9 cellular contexts compared by ENCODE assay signal in genomic region chr14:105087963-105088811, GRCh38. TPM values are rescaled to one million over a fixed set of nuclear protein-coding genes. Genes with fewer than 3 reads are reported as not detected.
DNase-seq lines count a peak whose midpoint lies in the region; ATAC-seq, FAIRE-seq and TF ChIP-seq lines count a peak whose summit lies in the region.
"Had no signal": no experiment of that assay in that cellular context is flagged by ENCODE, and none has a peak within 500 bp of the region (broad histone marks: within the 10 kb centered on the region; RNA-seq: fewer than 3 reads in every experiment).

No MANE protein-coding gene starts in this region.

- TF ChIP-seq POLR2A in endothelial cell of umbilical vein (IDR thresholded peaks at IDR 0.05; ENCODE audit: low read depth, low read length), result no peak

- H3K27me3 ChIP-seq in PC-9 (ENCODE audit: insufficient read depth, low read depth) (no peaks in the 10 kb centered on the region), endothelial cell of umbilical vein (ENCODE audit: control insufficient read depth in 2 of 2, insufficient read depth in 2 of 2, low read length in 2 of 2) (peaks cover 0 to 2% of the 10 kb centered on the region in 2 experiments), MM.1S (replicated peaks; ENCODE audit: insufficient read depth, low read length) (peaks cover 12% of the 10 kb centered on the region)

- POLR2A ChIA-PET in PC-9 (lab: Charles Lee; ENCODE audit: unreplicated experiment), result no interaction called here
- POLR2A ChIA-PET in endothelial cell of umbilical vein (lab: Charles Lee), result no interaction called here

- H3K4me1 Mint-ChIP-seq in nephron, result peaks cover 18% of the 10 kb centered on the region

- intact Hi-C loops in PC-9 (cut with micrococcal nuclease; ENCODE audit: unreplicated experiment), result loop anchor here (1.0 to 2.0 kb wide), 3 partner anchors 37 to 115 kb away; no protein-coding TSS in a partner anchor
- intact Hi-C loops in endothelial cell of umbilical vein (cut with micrococcal nuclease), result loop anchor here (1.0 kb wide), 1 partner anchor 192 kb away; no protein-coding TSS in a partner anchor

- H3K27ac ChIP-seq in PC-9 (peak overlapping the region; percentile 80), endothelial cell of umbilical vein (ENCODE audit: insufficient read depth, low read depth, low read length) (no peak overlapping the region), MM.1S (ENCODE audit: low read length) (no peak overlapping the region)

- H3K4me2 ChIP-seq in PC-9 (peak overlapping the region; percentile 96), endothelial cell of umbilical vein (ENCODE audit: insufficient read depth, low read length) (peak overlapping the region; percentile 21), MM.1S (ENCODE audit: low read depth, low read length) (no peak overlapping the region)

- DNase-seq in PC-9 (peak; percentile 85 to 93), endothelial cell of umbilical vein (ENCODE audit: low read depth, low spot score) (no peak), MV-4-11 (lab: John Stamatoyannopoulos, UW) (no peak), MM.1S (no peak)
- no peak for DNase-seq in activated CD4-positive, CD25-positive, alpha-beta regulatory T cell treated with anti-CD3 and anti-CD28 coated beads, Interleukin-2, amount 50 U/mL, for 72 hours

- H3K9me3 Mint-ChIP-seq in nephron, result no peaks in the 10 kb centered on the region

- H3K27me3 Mint-ChIP-seq in nephron (ENCODE audit: low read depth), result peaks cover 13% of the 10 kb centered on the region

- BruUV-seq in PC-9 (replicated peaks; lab: Mats Ljungman, UMichigan) (no TSS peak), endothelial cell of umbilical vein (replicated peaks; lab: Mats Ljungman, UMichigan) (no TSS peak)

- H3K36me3 ChIP-seq in PC-9 (ENCODE audit: low read depth) (no peaks in the 10 kb centered on the region), endothelial cell of umbilical vein (ENCODE audit: control insufficient read depth in 2 of 2, extremely low read depth in 1 of 2, insufficient read depth in 2 of 2, low read length in 2 of 2) (no peaks in the 10 kb centered on the region), MM.1S (replicated peaks; ENCODE audit: insufficient read depth, low read length) (no peaks in the 10 kb centered on the region)

- CTCF ChIA-PET in PC-9 (lab: Charles Lee) (interaction anchor here (0.6 to 1.0 kb wide), 2 partner anchors 114 to 213 kb away, joined by 3 to 4 read pairs; partner anchors contain the start of gene BRF1), endothelial cell of umbilical vein (lab: Charles Lee) (interaction anchor here (1.0 to 2.9 kb wide), 6 partner anchors 29 to 441 kb away, joined by 3 to 58 read pairs (median 8); no protein-coding TSS in a partner anchor)

- no peaks in the 10 kb centered on the region for H3K9me2 ChIP-seq in PC-9 (ENCODE audit: insufficient read depth)
- no peaks in the 10 kb centered on the region for H3K9me2 ChIP-seq in MM.1S (replicated peaks; ENCODE audit: insufficient read depth, low read length)

- H3K9ac ChIP-seq in endothelial cell of umbilical vein (replicated peaks; ENCODE audit: extremely low read depth, insufficient read depth, low read length) (peak overlapping the region; percentile 13), MM.1S (ENCODE audit: low read length) (no peak overlapping the region)

- H3F3A ChIP-seq in PC-9 (ENCODE audit: insufficient read depth, low read depth) (peaks cover 38% of the 10 kb centered on the region), MM.1S (ENCODE audit: insufficient read depth, low read length) (no peaks in the 10 kb centered on the region)

- peak overlapping the region; percentile 70 to 83 (median 82) for H3K4me3 Mint-ChIP-seq in nephron

- H3K36me3 Mint-ChIP-seq in nephron (ENCODE audit: low read depth), result no peaks in the 10 kb centered on the region

- peaks cover 55% of the 10 kb centered on the region for H3K4me1 ChIP-seq in PC-9 (replicated peaks; ENCODE audit: insufficient read depth)
- peaks cover 24% of the 10 kb centered on the region for H3K4me1 ChIP-seq in endothelial cell of umbilical vein (ENCODE audit: control insufficient read depth, extremely low read depth, insufficient read depth, low read length)
- H3K4me1 ChIP-seq in MM.1S (ENCODE audit: low read length), result no peaks in the 10 kb centered on the region

- H4K20me1 ChIP-seq in PC-9 (ENCODE audit: insufficient read depth) (peaks cover 6% of the 10 kb centered on the region; the same call in 1 of the 2 replicates), endothelial cell of umbilical vein (replicated peaks; ENCODE audit: control insufficient read depth, extremely low read depth, insufficient read depth, low read length) (no peaks in the 10 kb centered on the region), MM.1S (ENCODE audit: insufficient read depth, low read length) (no peaks in the 10 kb centered on the region)

- H3K9me1 ChIP-seq in endothelial cell of umbilical vein (replicated peaks; ENCODE audit: control insufficient read depth, extremely low read depth, insufficient read depth, low read length), result no peaks in the 10 kb centered on the region

- no peak for ATAC-seq in HG02678 (IDR thresholded peaks at IDR 0.05; ENCODE audit: unreplicated experiment)

- H3K9me3 ChIP-seq in PC-9 (ENCODE audit: insufficient read depth, low read depth) (no peaks in the 10 kb centered on the region), endothelial cell of umbilical vein (replicated peaks; ENCODE audit: control insufficient read depth, insufficient read depth, low read length) (no peaks in the 10 kb centered on the region), MM.1S (replicated peaks; ENCODE audit: insufficient read depth, low read length) (no peaks in the 10 kb centered on the region)

- FAIRE-seq in G401.6 (lab: Jason Lieb, UNC) (peak; percentile 78), endothelial cell of umbilical vein (lab: Jason Lieb, UNC) (peak; percentile 38)

- H3K4me3 ChIP-seq in PC-9, result peak overlapping the region; percentile 80
- H3K4me3 ChIP-seq in endothelial cell of umbilical vein (replicated peaks in 1 of 3; ENCODE audit: insufficient read depth in 1 of 3, low read depth in 1 of 3, low read length in 3 of 3), result peak overlapping the region in 1 of 3 experiments; percentile 18
- H3K4me3 ChIP-seq in MM.1S (ENCODE audit: low read length), result no peak overlapping the region

- TF ChIP-seq CTCF in PC-9 (conservative IDR thresholded peaks at IDR 0.05) (0 out of 2 replicates have a peak, but pooled peaks have one; percentile 13), endothelial cell of umbilical vein (IDR thresholded peaks at IDR 0.05; ENCODE audit: extremely low read depth in 1 of 2, insufficient read depth in 1 of 2, low read depth in 1 of 2, low read length in 2 of 2) (no peak), nephron (IDR thresholded peaks at IDR 0.05; ENCODE audit: unreplicated experiment in 3 of 3) (no peak), MM.1S (IDR thresholded peaks at IDR 0.05; ENCODE audit: low read length) (no peak)

- H3K79me2 ChIP-seq in PC-9 (ENCODE audit: low read depth) (0 out of 2 replicates have a peak, but pooled peaks cover 3% of the 10 kb centered on the region), endothelial cell of umbilical vein (ENCODE audit: control insufficient read depth, insufficient read depth, low read length) (no peaks in the 10 kb centered on the region), MM.1S (ENCODE audit: low read length) (no peaks in the 10 kb centered on the region)

- peak overlapping the region in 2 of 3 experiments; percentile 31 to 59 for H3K27ac Mint-ChIP-seq in nephron

- dilution Hi-C loops in endothelial cell of umbilical vein (cut with MboI; ENCODE audit: extremely low pct_ligation_motif_present, low sequenced_read_pairs), result no loop called here

- peak overlapping the region; percentile 66; the same call in 1 of the 2 replicates for H2AFZ ChIP-seq in PC-9
- peak overlapping the region; percentile 94 for H2AFZ ChIP-seq in endothelial cell of umbilical vein (ENCODE audit: low read depth, low read length)
- H2AFZ ChIP-seq in MM.1S (ENCODE audit: low read length), result no peak overlapping the region

TF ChIP-seq in endothelial cell of umbilical vein, 7 proteins besides CTCF, POLR2A, EP300 and RAD21:
- TF ChIP-seq, protein P1, sequence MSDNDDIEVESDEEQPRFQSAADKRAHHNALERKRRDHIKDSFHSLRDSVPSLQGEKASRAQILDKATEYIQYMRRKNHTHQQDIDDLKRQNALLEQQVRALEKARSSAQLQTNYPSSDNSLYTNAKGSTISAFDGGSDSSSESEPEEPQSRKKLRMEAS (IDR thresholded peaks at IDR 0.05; ENCODE audit: insufficient read depth, insufficient read length), result no peak
- no peak for TF ChIP-seq GATA2 (IDR thresholded peaks at IDR 0.05; ENCODE audit: insufficient read depth, insufficient read length, low read depth, low read length)
- TF ChIP-seq JUN (IDR thresholded peaks at IDR 0.05; ENCODE audit: borderline replicate concordance, insufficient read depth, insufficient read length, low read depth), result no peak
- TF ChIP-seq FOS (IDR thresholded peaks at IDR 0.05; ENCODE audit: borderline replicate concordance, insufficient read depth, low read length), result no peak
- TF ChIP-seq MYC (IDR thresholded peaks at IDR 0.05; ENCODE audit: low read depth, low read length), result no peak
- no peak for TF ChIP-seq POLR2AphosphoS5 (IDR thresholded peaks at IDR 0.05; ENCODE audit: insufficient read depth, low read depth, low read length)
- no peak for TF ChIP-seq EZH2 (IDR thresholded peaks at IDR 0.05; ENCODE audit: borderline replicate concordance, low read depth, low read length, severe bottlenecking)
TF ChIP-seq in endothelial cell of umbilical vein: peak in this region for 0.

RNA-seq across cellular contexts. Expression of gene GPR132, which starts 23.0 kb away (rescaled TPM):
- total RNA-seq in PC-9 (2021) (0.98 TPM in 1 of 2 replicates, not detected in the other), endothelial cell of umbilical vein (not detected in 2 replicates)
- not detected in 2 replicates for polyA plus RNA-seq in endothelial cell of umbilical vein
- 0.03 TPM in 1 of 2 replicates, not detected in the other for polyA plus RNA-seq in endothelial cell of umbilical vein (2011; cell fraction: cytosol; rRNA removed)
- polyA plus RNA-seq in endothelial cell of umbilical vein (2011; cell fraction: nucleus; rRNA removed), result not detected in 2 replicates
- 0.13 and 0.30 TPM in 2 replicates for polyA plus RNA-seq in endothelial cell of umbilical vein (2012)
- polyA minus RNA-seq in endothelial cell of umbilical vein, result 0.56 TPM in 1 of 2 replicates, not detected in the other
- not detected for polyA minus RNA-seq in endothelial cell of umbilical vein (2011; cell fraction: cytosol; rRNA and poly(A)+ RNA removed)
- polyA minus RNA-seq in endothelial cell of umbilical vein (2011; cell fraction: nucleus; rRNA and poly(A)+ RNA removed), result not detected in 2 replicates
- total RNA-seq: SK-MEL-5 had no signal

Comparison
In these comparisons a context has a peak if more than half of its experiments do, and no peak if none do; other contexts are left out.
1. DNase-seq: peak in PC-9 (2 of 2); none in endothelial cell of umbilical vein (single experiment), MV-4-11 (single experiment), activated CD4-positive, CD25-positive, alpha-beta regulatory T cell treated with anti-CD3 and anti-CD28 coated beads, Interleukin-2, amount 50 U/mL, for 72 hours (single experiment) and MM.1S (single experiment).